In genomic region chr11:18726040-18726439, GRCh38 we compare ENCODE assay signal across 22 cellular contexts. TPM values are rescaled to one million over a fixed set of nuclear protein-coding genes. Genes with fewer than 3 reads are reported as not detected.
"Had no signal": no experiment of that assay in that cellular context is flagged by ENCODE, and none has a peak within 500 bp of the region (broad histone marks: within the 10 kb centered on the region; RNA-seq: fewer than 3 reads in every experiment).

IGSF22 (minus strand) TSS chr11:18726188; CDS start chr11:18724236, 1,952 bp downstream.

- H3K36me3 ChIP-seq: brain microvascular endothelial cell, heart left ventricle, left ventricle myocardium inferior, right atrium auricular region, transverse colon, vagina had no signal

- H3K4me3 ChIP-seq: heart left ventricle, left ventricle myocardium inferior, right atrium auricular region, skin epidermis, transverse colon, vagina had no signal

- DNase-seq: activated naive CD4-positive, alpha-beta T cell; anterior cingulate cortex; brain microvascular endothelial cell; effector memory CD8-positive, alpha-beta T cell; foreskin melanocyte; heart left ventricle; left ventricle myocardium inferior; occipital lobe; stimulated activated CD4-positive, alpha-beta T cell treated with anti-CD3 and anti-CD28 coated beads, Interleukin-4, amount 100 ng/mL, for 24 hours; stimulated activated naive CD4-positive, alpha-beta T cell treated with Interleukin-2 at 50 U/mL for 16 hours; substantia nigra; transverse colon had no signal

- H3K9me3 ChIP-seq: heart left ventricle, left ventricle myocardium inferior, right atrium auricular region, transverse colon, vagina had no signal

- ATAC-seq: activated CD4-positive, CD25-positive, alpha-beta regulatory T cell treated with anti-CD3 and anti-CD28 coated beads, Interleukin-2, amount 50 U/mL, for 24 hours; effector memory CD8-positive, alpha-beta T cell; heart left ventricle; natural killer cell treated with Interleukin-12 subunit alpha and Interleukin-12 subunit beta and Interleukin-15 and Interleukin-18, amount 100 ng/mL, for 72 hours had no signal

- H3K36me3 Mint-ChIP-seq: natural killer cell treated with Interleukin-12 subunit alpha and Interleukin-12 subunit beta and Interleukin-15 and Interleukin-18, amount 100 ng/mL, for 72 hours had no signal

- H3K27ac Mint-ChIP-seq: activated T-helper 1 cell treated with anti-CD3 and anti-CD28 coated beads, Interleukin-12 subunit alpha, Interleukin-12 subunit beta, Interleukin-2, Interleukin-4 antibody, amounts not matched to agents 30 ng/mL and 10 ng/mL and 1 ng/mL, durations not matched to agents 14 hours and 24 hours and 36 hours; dendritic cell treated with granulocyte-macrophage colony-stimulating factor and Interleukin-4, amounts not matched to agents 40 ng/mL and 50 ng/mL, for 4 days; effector memory CD8-positive, alpha-beta T cell; natural killer cell treated with Interleukin-12 subunit alpha and Interleukin-12 subunit beta and Interleukin-15 and Interleukin-18, amount 100 ng/mL, for 72 hours had no signal

- H3K9me3 Mint-ChIP-seq: activated T-helper 1 cell treated with anti-CD3 and anti-CD28 coated beads, Interleukin-12 subunit alpha, Interleukin-12 subunit beta, Interleukin-2, Interleukin-4 antibody, amounts not matched to agents 30 ng/mL and 10 ng/mL and 1 ng/mL, durations not matched to agents 14 hours and 24 hours and 36 hours; central memory CD8-positive, alpha-beta T cell; dendritic cell treated with granulocyte-macrophage colony-stimulating factor and Interleukin-4, amounts not matched to agents 40 ng/mL and 50 ng/mL, for 4 days; effector memory CD8-positive, alpha-beta T cell; natural killer cell treated with Interleukin-12 subunit alpha and Interleukin-12 subunit beta and Interleukin-15 and Interleukin-18, amount 100 ng/mL, for 72 hours had no signal

- H3K4me3 Mint-ChIP-seq: activated T-helper 1 cell treated with anti-CD3 and anti-CD28 coated beads, Interleukin-12 subunit alpha, Interleukin-12 subunit beta, Interleukin-2, Interleukin-4 antibody, amounts not matched to agents 30 ng/mL and 10 ng/mL and 1 ng/mL, durations not matched to agents 14 hours and 24 hours and 36 hours; central memory CD8-positive, alpha-beta T cell; dendritic cell treated with granulocyte-macrophage colony-stimulating factor and Interleukin-4, amounts not matched to agents 40 ng/mL and 50 ng/mL, for 4 days; effector memory CD8-positive, alpha-beta T cell; natural killer cell treated with Interleukin-12 subunit alpha and Interleukin-12 subunit beta and Interleukin-15 and Interleukin-18, amount 100 ng/mL, for 72 hours had no signal

- H3K27ac ChIP-seq: brain microvascular endothelial cell, epithelial cell of prostate, heart left ventricle, left ventricle myocardium inferior, right atrium auricular region, skin epidermis, transverse colon, vagina had no signal

- H3K27me3 Mint-ChIP-seq: central memory CD8-positive, alpha-beta T cell; effector memory CD8-positive, alpha-beta T cell; natural killer cell treated with Interleukin-12 subunit alpha and Interleukin-12 subunit beta and Interleukin-15 and Interleukin-18, amount 100 ng/mL, for 72 hours; progenitor cell of endocrine pancreas had no signal

- H3K27me3 ChIP-seq: brain microvascular endothelial cell, heart left ventricle, right atrium auricular region, transverse colon, vagina had no signal

RNA-seq across cellular contexts. Expression of gene IGSF22, which starts in this region (rescaled TPM):
- total RNA-seq: natural killer cell treated with Interleukin-12 subunit alpha and Interleukin-12 subunit beta and Interleukin-15 and Interleukin-18, amount 100 ng/mL, for 72 hours; vagina had no signal
